ENCODE assay signal across 10 cellular contexts in genomic region chr13:46571189-46571901, GRCh38. TPM values are rescaled to one million over a fixed set of nuclear protein-coding genes. Genes with fewer than 3 reads are reported as not detected.
A peak's percentile ranks its signal among the peaks of the same experiment; 100 is the strongest.
DNase-seq lines count a peak whose midpoint lies in the region; ATAC-seq, FAIRE-seq and TF ChIP-seq lines count a peak whose summit lies in the region.
"Had no signal": no experiment of that assay in that cellular context is flagged by ENCODE, and none has a peak within 500 bp of the region (broad histone marks: within the 10 kb centered on the region; RNA-seq: fewer than 3 reads in every experiment).

No MANE protein-coding gene starts in this region.

- no peaks in the 10 kb centered on the region for H3K9me3 ChIP-seq in BLaER1 treated with 17β-estradiol and CSF1 and Interleukin-3, amounts not matched to agents 10 nM and 100 nM (replicated peaks in 1 of 11)
- H3K9me3 ChIP-seq in cardiac muscle cell (ENCODE audit: low read depth) (no peaks in the 10 kb centered on the region), upper lobe of left lung (no peaks in the 10 kb centered on the region)

- no peak overlapping the region for H3K4me3 ChIP-seq in BLaER1 treated with 17β-estradiol and CSF1 and Interleukin-3, amounts not matched to agents 10 nM and 100 nM
- H3K4me3 ChIP-seq in cardiac muscle cell (no peak overlapping the region), upper lobe of left lung (no peak overlapping the region)
- H3K4me3 ChIP-seq: SK-N-MC had no signal

- peaks cover 57 to 95% (median 84%) of the 10 kb centered on the region in 11 experiments for H4K20me1 ChIP-seq in BLaER1 treated with 17β-estradiol and CSF1 and Interleukin-3, amounts not matched to agents 10 nM and 100 nM

- ATAC-seq in GM19452 (IDR thresholded peaks at IDR 0.05; ENCODE audit: unreplicated experiment) (peak; percentile 57), upper lobe of left lung (ENCODE audit: low FRiP score in 2 of 2) (no peak)

- H3K4me2 ChIP-seq in BLaER1 treated with 17β-estradiol and CSF1 and Interleukin-3, amounts not matched to agents 10 nM and 100 nM: peak overlapping the region in 9 of 11 experiments; percentile 0 to 60 (median 33); a peak in 14 of 22 replicates

- no peak overlapping the region for H3K9ac ChIP-seq in BLaER1 treated with 17β-estradiol and CSF1 and Interleukin-3, amounts not matched to agents 10 nM and 100 nM

- peaks cover 40 to 65% (median 56%) of the 10 kb centered on the region in 10 experiments for H3K4me1 ChIP-seq in BLaER1 treated with 17β-estradiol and CSF1 and Interleukin-3, amounts not matched to agents 10 nM and 100 nM
- H3K4me1 ChIP-seq in cardiac muscle cell (ENCODE audit: low read depth): peaks cover 55% of the 10 kb centered on the region
- H3K4me1 ChIP-seq in upper lobe of left lung: peaks cover 9 to 23% (median 15%) of the 10 kb centered on the region in 4 donors

- TF ChIP-seq POLR2A in upper lobe of left lung (IDR thresholded peaks at IDR 0.05): no peak

- no peaks in the 10 kb centered on the region for H3K27me3 ChIP-seq in BLaER1 treated with 17β-estradiol and CSF1 and Interleukin-3, amounts not matched to agents 10 nM and 100 nM
- H3K27me3 ChIP-seq in cardiac muscle cell (no peaks in the 10 kb centered on the region), upper lobe of left lung (no peaks in the 10 kb centered on the region)

- peaks cover 0 to 12% (median 4%) of the 10 kb centered on the region in 11 experiments; a peak in 4 of 22 replicates for H3K36me3 ChIP-seq in BLaER1 treated with 17β-estradiol and CSF1 and Interleukin-3, amounts not matched to agents 10 nM and 100 nM
- no peaks in the 10 kb centered on the region for H3K36me3 ChIP-seq in cardiac muscle cell
- H3K36me3 ChIP-seq in upper lobe of left lung: no peaks in the 10 kb centered on the region

- WGBS in upper lobe of left lung, 2 donors: 85 to 88% methylated on average over 7 to 10 of the region's 10 CpGs

- no peak overlapping the region for H3K27ac ChIP-seq in BLaER1 treated with 17β-estradiol and CSF1 and Interleukin-3, amounts not matched to agents 10 nM and 100 nM
- peak overlapping the region; percentile 66 for H3K27ac ChIP-seq in cardiac muscle cell
- no peak overlapping the region for H3K27ac ChIP-seq in upper lobe of left lung
- H3K27ac ChIP-seq: SK-N-MC had no signal

- no peak for TF ChIP-seq CTCF in cardiac muscle cell (IDR thresholded peaks at IDR 0.05; ENCODE audit: low read depth, low read length)
- TF ChIP-seq CTCF in upper lobe of left lung (IDR thresholded peaks at IDR 0.05): no peak

- FAIRE-seq in urothelium cell line (lab: Jason Lieb, UNC): no peak
- FAIRE-seq: endometrium had no signal

- DNase-seq in NCI-H1694 (lab: John Stamatoyannopoulos, UW): peak; percentile 86
- peak in 1 of 2 donors; percentile 56 for DNase-seq in cardiac muscle cell (ENCODE audit: low read depth in 1 of 2, low spot score in 1 of 2)
- DNase-seq in CD1c-positive myeloid dendritic cell (ENCODE audit: extremely low spot score): no peak
- DNase-seq in urothelium cell line (ENCODE audit: low spot score): no peak
- no peak for DNase-seq in upper lobe of left lung
- DNase-seq in T1000 (lab: John Stamatoyannopoulos, UW): no peak

- TF ChIP-seq EP300 in upper lobe of left lung (IDR thresholded peaks at IDR 0.05): no peak

RNA-seq across cellular contexts. Expression of gene LRCH1, which starts 18.4 kb away (rescaled TPM):
- 7.5 and 14.6 TPM in 2 replicates for total RNA-seq in cardiac muscle cell
- polyA plus RNA-seq in cardiac muscle cell: 6.0 and 13.6 TPM in 2 replicates
- 10 to 100 TPM; 17.2 to 27.0 (median 22.7) TPM for total RNA-seq in upper lobe of left lung
